14 cellular contexts compared by ENCODE assay signal in genomic region chr11:23359297-23359696, GRCh38.
A peak's percentile ranks its signal among the peaks of the same experiment; 100 is the strongest.
DNase-seq lines count a peak whose midpoint lies in the region; ATAC-seq, FAIRE-seq and TF ChIP-seq lines count a peak whose summit lies in the region.
"Had no signal": no experiment of that assay in that cellular context is flagged by ENCODE, and none has a peak within 500 bp of the region (broad histone marks: within the 10 kb centered on the region; RNA-seq: fewer than 3 reads in every experiment).

No MANE protein-coding gene starts in this region.

- CTCF ChIA-PET in CD4-positive, alpha-beta T cell (lab: Charles Lee): no interaction called here

- no peaks in the 10 kb centered on the region for H3K27me3 ChIP-seq in brain microvascular endothelial cell (replicated peaks)
- no peaks in the 10 kb centered on the region for H3K27me3 ChIP-seq in CD4-positive, alpha-beta T cell (ENCODE audit: control insufficient read depth, insufficient read depth, low read length)
- H3K27me3 ChIP-seq: suprapubic skin had no signal

- no peak overlapping the region for H3K4me3 Mint-ChIP-seq in CD4-positive, alpha-beta T cell
- H3K4me3 Mint-ChIP-seq: activated CD4-positive, alpha-beta T cell treated with anti-CD3 and anti-CD28 coated beads, Interleukin-2, amount 10 ng/mL, durations not matched to agents 7 days and 5 days; activated naive CD8-positive, alpha-beta T cell treated with anti-CD3 and anti-CD28 coated beads, Interleukin-2, amount 10 ng/mL, durations not matched to agents 7 days and 5 days had no signal

- POLR2A ChIA-PET in CD4-positive, alpha-beta T cell (lab: Charles Lee): no interaction called here

- FAIRE-seq in HTR-8/SVneo (lab: Jason Lieb, UNC): no peak
- FAIRE-seq: frontal cortex had no signal

- no peak overlapping the region for H3K4me3 ChIP-seq in brain microvascular endothelial cell (ENCODE audit: low read depth, low read length)
- H3K4me3 ChIP-seq: suprapubic skin had no signal

- H3K27me3 Mint-ChIP-seq in CD4-positive, alpha-beta T cell: no peaks in the 10 kb centered on the region
- H3K27me3 Mint-ChIP-seq: activated CD4-positive, alpha-beta T cell treated with anti-CD3 and anti-CD28 coated beads, Interleukin-2, amount 10 ng/mL, durations not matched to agents 7 days and 5 days; activated naive CD8-positive, alpha-beta T cell treated with anti-CD3 and anti-CD28 coated beads, Interleukin-2, amount 10 ng/mL, durations not matched to agents 7 days and 5 days; CD4-positive, CD25-positive, alpha-beta regulatory T cell had no signal

- no peaks in the 10 kb centered on the region for H3K9me3 ChIP-seq in CD4-positive, alpha-beta T cell (ENCODE audit: control insufficient read depth, low read length)
- H3K9me3 ChIP-seq: suprapubic skin had no signal

- H3K36me3 ChIP-seq in brain microvascular endothelial cell (replicated peaks): no peaks in the 10 kb centered on the region
- H3K36me3 ChIP-seq: suprapubic skin had no signal

- no peaks in the 10 kb centered on the region for H3K4me1 Mint-ChIP-seq in CD4-positive, alpha-beta T cell (ENCODE audit: low read depth)
- H3K4me1 Mint-ChIP-seq: activated CD4-positive, alpha-beta T cell treated with anti-CD3 and anti-CD28 coated beads, Interleukin-2, amount 10 ng/mL, durations not matched to agents 7 days and 5 days; activated naive CD8-positive, alpha-beta T cell treated with anti-CD3 and anti-CD28 coated beads, Interleukin-2, amount 10 ng/mL, durations not matched to agents 7 days and 5 days; CD4-positive, CD25-positive, alpha-beta regulatory T cell had no signal

- H3K27ac ChIP-seq in brain microvascular endothelial cell: peak overlapping the region; percentile 6
- no peak overlapping the region for H3K27ac ChIP-seq in CD4-positive, alpha-beta T cell (ENCODE audit: low read depth, low read length)
- H3K27ac ChIP-seq: suprapubic skin had no signal

- intact Hi-C loops in left colon (cut with DNase I, micrococcal nuclease): no loop called here
- intact Hi-C loops in CD4-positive, alpha-beta T cell (cut with DNase I, micrococcal nuclease): no loop called here

- no peaks in the 10 kb centered on the region for H3K36me3 Mint-ChIP-seq in CD4-positive, alpha-beta T cell (ENCODE audit: low read depth)
- H3K36me3 Mint-ChIP-seq: activated naive CD8-positive, alpha-beta T cell treated with anti-CD3 and anti-CD28 coated beads, Interleukin-2, amount 10 ng/mL, durations not matched to agents 7 days and 5 days; CD4-positive, CD25-positive, alpha-beta regulatory T cell had no signal

- H3K9me3 Mint-ChIP-seq in CD4-positive, alpha-beta T cell: no peaks in the 10 kb centered on the region
- H3K9me3 Mint-ChIP-seq: activated naive CD8-positive, alpha-beta T cell treated with anti-CD3 and anti-CD28 coated beads, Interleukin-2, amount 10 ng/mL, durations not matched to agents 7 days and 5 days had no signal

- no peak overlapping the region for H3K27ac Mint-ChIP-seq in CD4-positive, alpha-beta T cell
- H3K27ac Mint-ChIP-seq: activated CD4-positive, alpha-beta T cell treated with anti-CD3 and anti-CD28 coated beads, Interleukin-2, amount 10 ng/mL, durations not matched to agents 7 days and 5 days; activated naive CD8-positive, alpha-beta T cell treated with anti-CD3 and anti-CD28 coated beads, Interleukin-2, amount 10 ng/mL, durations not matched to agents 7 days and 5 days; CD4-positive, CD25-positive, alpha-beta regulatory T cell had no signal

- TF ChIP-seq CTCF in AG09319 (IDR thresholded peaks at IDR 0.05; ENCODE audit: low read depth, low read length) (no peak), brain microvascular endothelial cell (IDR thresholded peaks at IDR 0.05; ENCODE audit: low read depth, low read length, missing control alignments) (no peak)
- TF ChIP-seq CTCF in CD4-positive, alpha-beta T cell (IDR thresholded peaks at IDR 0.05): no peak

- peak; percentile 54 for DNase-seq in AG09319 (ENCODE audit: extremely low read depth, low read depth)
- DNase-seq in HTR-8/SVneo (ENCODE audit: insufficient read length, low spot score): peak; percentile 73
- DNase-seq in brain microvascular endothelial cell: peak; percentile 86
- DNase-seq in left colon: peak; percentile 6 to 34
- DNase-seq in NCI-H1048 (lab: John Stamatoyannopoulos, UW): no peak
- no peak for DNase-seq in CD4-positive, alpha-beta T cell
- DNase-seq: activated CD4-positive, alpha-beta T cell treated with anti-CD3 and anti-CD28 coated beads, Interleukin-2, amount 10 ng/mL, durations not matched to agents 7 days and 5 days; activated naive CD8-positive, alpha-beta T cell treated with anti-CD3 and anti-CD28 coated beads, Interleukin-2, amount 10 ng/mL, durations not matched to agents 7 days and 5 days; CD4-positive, CD25-positive, alpha-beta regulatory T cell; NCI-H1436 treated with DMSO at 0.1 percent for 48 hours had no signal

- in situ Hi-C loops in brain microvascular endothelial cell (cut with HindIII; ENCODE audit: low pct_ligation_motif_present, low sequenced_read_pairs): no loop called here

- ATAC-seq in left colon (peak; percentile 100), HG03571 (IDR thresholded peaks at IDR 0.05; ENCODE audit: unreplicated experiment) (no peak), GM21360 (IDR thresholded peaks at IDR 0.05; ENCODE audit: unreplicated experiment) (no peak)
- no peak for ATAC-seq in CD4-positive, alpha-beta T cell (ENCODE audit: poor library complexity)

Comparison
In these comparisons a context has a peak if more than half of its experiments do, and no peak if none do; other contexts are left out.
1. DNase-seq: peak in AG09319 (single experiment), HTR-8/SVneo (single experiment), brain microvascular endothelial cell (single experiment) and left colon (2 of 2); none in NCI-H1048 (single experiment) and CD4-positive, alpha-beta T cell (0 of 10).